Comparison of ENCODE assay signal across 23 cellular contexts in genomic region chr10:122571892-122572291, GRCh38. TPM values are rescaled to one million over a fixed set of nuclear protein-coding genes. Genes with fewer than 3 reads are reported as not detected.
"Had no signal": no experiment of that assay in that cellular context is flagged by ENCODE, and none has a peak within 500 bp of the region (broad histone marks: within the 10 kb centered on the region; RNA-seq: fewer than 3 reads in every experiment).

No MANE protein-coding gene starts in this region.

- DNase-seq: dermis blood vessel endothelial cell; effector CD4-positive, alpha-beta T cell; endodermal cell; erythroblast; foreskin keratinocyte; heart right ventricle; left colon; left ventricle myocardium superior; mesendoderm; naive thymus-derived CD4-positive, alpha-beta T cell; nephron progenitor cell; right cardiac atrium; small intestine; stimulated activated CD4-positive, alpha-beta T cell treated with anti-CD3 and anti-CD28 coated beads, Interleukin-12 subunit alpha, Interleukin-12 subunit beta, amount 100 ng/mL, for 4 hours; stimulated activated naive CD4-positive, alpha-beta T cell; stomach; tibial artery; upper lobe of left lung; uterus had no signal

- ATAC-seq: foreskin keratinocyte; heart right ventricle; left colon; left ventricle myocardium superior; naive thymus-derived CD4-positive, alpha-beta T cell; right cardiac atrium had no signal

- H3K27ac ChIP-seq: foreskin keratinocyte, heart right ventricle, stomach, suprapubic skin, tibial artery, upper lobe of left lung, uterus had no signal

- H3K4me3 ChIP-seq: heart right ventricle, lung, stomach, suprapubic skin, tibial artery, upper lobe of left lung, uterus had no signal

- H3K9me3 ChIP-seq: suprapubic skin, upper lobe of left lung, uterus had no signal

- H3K4me1 ChIP-seq: foreskin keratinocyte, heart right ventricle, stomach, suprapubic skin, tibial artery, upper lobe of left lung, uterus had no signal

- H3K27me3 ChIP-seq: heart right ventricle, tibial artery, upper lobe of left lung, uterus had no signal

- H3K36me3 ChIP-seq: heart right ventricle, stomach, suprapubic skin, tibial artery, upper lobe of left lung, uterus had no signal

RNA-seq across cellular contexts. Expression of gene DMBT1, which starts 11.3 kb away (rescaled TPM):
- total RNA-seq: dermis blood vessel endothelial cell; endodermal cell; endothelial cell of umbilical vein; mononuclear cell; naive thymus-derived CD4-positive, alpha-beta T cell had no signal
